8 cellular contexts compared by ENCODE assay signal in genomic region chr3:191329654-191330308, GRCh38. TPM values are rescaled to one million over a fixed set of nuclear protein-coding genes. Genes with fewer than 3 reads are reported as not detected.
A peak's percentile ranks its signal among the peaks of the same experiment; 100 is the strongest.
DNase-seq lines count a peak whose midpoint lies in the region; ATAC-seq and TF ChIP-seq lines count a peak whose summit lies in the region.

No MANE protein-coding gene starts in this region.

- DNase-seq in NCI-H2081 (lab: John Stamatoyannopoulos, UW) (peak; percentile 35 to 55), NCI-H2081 treated with DMSO at 0.1 percent for 48 hours (lab: John Stamatoyannopoulos, UW) (no peak), T-helper 17 cell (peak in 1 of 3 donors; percentile 19), lung microvascular endothelial cell (ENCODE audit: low read depth in 2 of 2) (peak; percentile 51 to 59), thoracic aorta (ENCODE audit: low spot score) (no peak)

- peak overlapping the region; percentile 60 for H3K27ac Mint-ChIP-seq in T-helper 17 cell

- no peaks in the 10 kb centered on the region for H3K9me3 ChIP-seq in HUES48 (ENCODE audit: control insufficient read depth, insufficient read depth, low read length)
- no peaks in the 10 kb centered on the region for H3K9me3 ChIP-seq in T-helper 17 cell (ENCODE audit: control insufficient read depth, low read length, poor library complexity, severe bottlenecking)
- no peaks in the 10 kb centered on the region for H3K9me3 ChIP-seq in ectodermal cell (ENCODE audit: control insufficient read depth, low read length)
- no peaks in the 10 kb centered on the region for H3K9me3 ChIP-seq in thoracic aorta

- WGBS in ectodermal cell, 2 experiments, result 0 to 1% methylated on average over 35 of the region's 35 CpGs

- H3K36me3 Mint-ChIP-seq in T-helper 17 cell (ENCODE audit: low read depth), result peaks cover 2% of the 10 kb centered on the region

- H3K27me3 Mint-ChIP-seq in T-helper 17 cell, result peaks cover 14% of the 10 kb centered on the region

- H3K4me1 ChIP-seq in HUES48 (ENCODE audit: control insufficient read depth, insufficient read depth, low read length) (peaks cover 34% of the 10 kb centered on the region), ectodermal cell (ENCODE audit: control insufficient read depth, insufficient read depth, low read length) (peaks cover 10% of the 10 kb centered on the region), thoracic aorta (ENCODE audit: control insufficient read depth in 1 of 2, low read depth in 2 of 2) (peaks cover 33 to 47% of the 10 kb centered on the region in 2 donors)

- H3K36me3 ChIP-seq in HUES48 (ENCODE audit: control insufficient read depth, insufficient read depth, low read length), result no peaks in the 10 kb centered on the region
- no peaks in the 10 kb centered on the region for H3K36me3 ChIP-seq in ectodermal cell (ENCODE audit: control insufficient read depth, insufficient read depth, low read length)
- no peaks in the 10 kb centered on the region for H3K36me3 ChIP-seq in thoracic aorta

- peak overlapping the region; percentile 76 for H3K4me3 Mint-ChIP-seq in T-helper 17 cell

- H3K9ac ChIP-seq in HUES48 (ENCODE audit: low read depth, low read length), result peak overlapping the region; percentile 80

- H3K27me3 ChIP-seq in HUES48 (ENCODE audit: control insufficient read depth, insufficient read depth, low read length), result peaks cover 34% of the 10 kb centered on the region
- H3K27me3 ChIP-seq in ectodermal cell (ENCODE audit: control insufficient read depth, insufficient read depth, low read length, poor library complexity, severe bottlenecking), result no peaks in the 10 kb centered on the region
- no peaks in the 10 kb centered on the region for H3K27me3 ChIP-seq in thoracic aorta (replicated peaks; ENCODE audit: insufficient read depth)

- H3K27ac ChIP-seq in HUES48 (ENCODE audit: low read depth, low read length) (peak overlapping the region; percentile 89), ectodermal cell (ENCODE audit: insufficient read depth, low read depth, low read length, poor library complexity, severe bottlenecking) (peak overlapping the region; percentile 95), thoracic aorta (peak overlapping the region; percentile 89 to 99)

- H3K4me1 Mint-ChIP-seq in T-helper 17 cell, result peaks cover 10% of the 10 kb centered on the region

- no peak for TF ChIP-seq CTCF in thoracic aorta (IDR thresholded peaks at IDR 0.05)

- ATAC-seq in GM21619 (IDR thresholded peaks at IDR 0.05; ENCODE audit: unreplicated experiment) (peak; percentile 26), T-helper 17 cell (peak; percentile 32), thoracic aorta (ENCODE audit: insufficient number of reproducible peaks, low FRiP score, low read depth) (peak; percentile 46)

- H3K4me3 ChIP-seq in HUES48 (ENCODE audit: low read depth, low read length) (peak overlapping the region; percentile 87), ectodermal cell (ENCODE audit: insufficient read depth, low read depth, low read length) (peak overlapping the region; percentile 88), thoracic aorta (peak overlapping the region; percentile 98)

RNA-seq across cellular contexts. Expression of gene UTS2B, which starts 0.5 kb away (rescaled TPM):
- total RNA-seq in T-helper 17 cell, result not detected
- polyA plus RNA-seq in ectodermal cell (2013, experiment 1 of 4), result not detected
- 0.50 TPM for polyA plus RNA-seq in ectodermal cell (2013, experiment 2 of 4)
- not detected for polyA plus RNA-seq in ectodermal cell (2013, experiment 3 of 4)
- polyA plus RNA-seq in ectodermal cell (2013, experiment 4 of 4), result not detected
- total RNA-seq in lung microvascular endothelial cell, result 0.20 and 0.22 TPM in 2 replicates
- under 1 TPM in 1 of 2 donors, not detected in 1; 0.81 TPM for total RNA-seq in thoracic aorta

RNA-seq across cellular contexts. Expression of gene CCDC50, which starts 0.6 kb away (rescaled TPM):
- total RNA-seq in T-helper 17 cell (10 to 100 TPM; 11.8 to 12.7 TPM), lung microvascular endothelial cell (68.9 and 93.5 TPM in 2 replicates), thoracic aorta (100 to 1,000 TPM in 1 of 2 donors, 10 to 100 TPM in 1; 99.5 to 169 TPM)
- polyA plus RNA-seq in ectodermal cell (2013, experiment 1 of 4), result 57.1 TPM
- 64.0 TPM for polyA plus RNA-seq in ectodermal cell (2013, experiment 2 of 4)
- 56.6 TPM for polyA plus RNA-seq in ectodermal cell (2013, experiment 3 of 4)
- polyA plus RNA-seq in ectodermal cell (2013, experiment 4 of 4), result 61.3 TPM

Comparison
In these comparisons a context has a peak if more than half of its experiments do, and no peak if none do; other contexts are left out.
1. DNase-seq: peak in NCI-H2081 (2 of 2) and lung microvascular endothelial cell (2 of 2); none in NCI-H2081 treated with DMSO at 0.1 percent for 48 hours (single experiment) and thoracic aorta (single experiment).
2. Peak in every context shown above with its lines, with median percentiles within 50 percentile points of each other: ATAC-seq, H3K27ac ChIP-seq and H3K4me3 ChIP-seq.